In genomic region chr22:48376936-48377335, GRCh38 we compare ENCODE assay signal across 16 cellular contexts.
DNase-seq lines count a peak whose midpoint lies in the region; ATAC-seq and TF ChIP-seq lines count a peak whose summit lies in the region.
"Had no signal": no experiment of that assay in that cellular context is flagged by ENCODE, and none has a peak within 500 bp of the region (broad histone marks: within the 10 kb centered on the region; RNA-seq: fewer than 3 reads in every experiment).

No MANE protein-coding gene starts in this region.

- no peaks in the 10 kb centered on the region for H3K27me3 Mint-ChIP-seq in activated CD8-positive, alpha-beta memory T cell treated with anti-CD3 and anti-CD28 coated beads, Interleukin-2, amount 10 ng/mL, durations not matched to agents 7 days and 5 days

- no peaks in the 10 kb centered on the region for H3K36me3 ChIP-seq in sigmoid colon
- no peaks in the 10 kb centered on the region for H3K36me3 ChIP-seq in OCI-LY7 (ENCODE audit: insufficient read depth, low read length)

- H3K4me3 ChIP-seq in coronary artery (no peak overlapping the region), sigmoid colon (no peak overlapping the region), OCI-LY7 (ENCODE audit: low read depth, low read length, poor library complexity, severe bottlenecking) (no peak overlapping the region)

- no peaks in the 10 kb centered on the region for H3K36me3 Mint-ChIP-seq in activated CD8-positive, alpha-beta memory T cell treated with anti-CD3 and anti-CD28 coated beads, Interleukin-2, amount 10 ng/mL, durations not matched to agents 7 days and 5 days
- H3K36me3 Mint-ChIP-seq: CD14-positive monocyte; CD8-positive, alpha-beta T cell had no signal

- BruUV-seq in OCI-LY7 (replicated peaks; lab: Mats Ljungman, UMichigan), result no TSS peak

- no peak overlapping the region for H2AFZ ChIP-seq in OCI-LY7 (ENCODE audit: low read length)

- H3K4me1 ChIP-seq in sigmoid colon (no peaks in the 10 kb centered on the region), OCI-LY7 (ENCODE audit: insufficient read depth, low read length, poor library complexity, severe bottlenecking) (no peaks in the 10 kb centered on the region)
- H3K4me1 ChIP-seq: Caco-2 had no signal

- CTCF ChIA-PET in activated CD8-positive, alpha-beta memory T cell treated with anti-CD3 and anti-CD28 coated beads, Interleukin-2, amount 10 ng/mL, durations not matched to agents 7 days and 5 days (lab: Charles Lee), result no interaction called here
- CTCF ChIA-PET in OCI-LY7 (lab: Charles Lee; ENCODE audit: unreplicated experiment), result no interaction called here

- intact Hi-C loops in sigmoid colon (cut with DNase I) (no loop called here), OCI-LY7 (cut with micrococcal nuclease; ENCODE audit: unreplicated experiment) (no loop called here)

- no peak overlapping the region for H3K27ac Mint-ChIP-seq in activated CD8-positive, alpha-beta memory T cell treated with anti-CD3 and anti-CD28 coated beads, Interleukin-2, amount 10 ng/mL, durations not matched to agents 7 days and 5 days
- H3K27ac Mint-ChIP-seq: CD14-positive monocyte; CD8-positive, alpha-beta T cell had no signal

- H4K20me1 ChIP-seq in OCI-LY7 (ENCODE audit: insufficient read depth, low read length), result no peaks in the 10 kb centered on the region

- no peak for ATAC-seq in activated CD8-positive, alpha-beta memory T cell treated with anti-CD3 and anti-CD28 coated beads, Interleukin-2, amount 10 ng/mL, durations not matched to agents 7 days and 5 days
- ATAC-seq: CD8-positive, alpha-beta T cell; HCT116 had no signal

- H3K79me2 ChIP-seq in OCI-LY7 (ENCODE audit: insufficient read depth, low read depth, low read length), result no peaks in the 10 kb centered on the region

- no peaks in the 10 kb centered on the region for H3K4me1 Mint-ChIP-seq in activated CD8-positive, alpha-beta memory T cell treated with anti-CD3 and anti-CD28 coated beads, Interleukin-2, amount 10 ng/mL, durations not matched to agents 7 days and 5 days
- H3K4me1 Mint-ChIP-seq: CD14-positive monocyte had no signal

- peaks cover 0 to 13% (median 0%) of the 10 kb centered on the region in 3 donors for H3K27me3 ChIP-seq in sigmoid colon

- TF ChIP-seq POLR2A in sigmoid colon (IDR thresholded peaks at IDR 0.05), result no peak

- no peak for TF ChIP-seq EP300 in sigmoid colon (IDR thresholded peaks at IDR 0.05)

- no peak overlapping the region for H3K27ac ChIP-seq in coronary artery
- no peak overlapping the region for H3K27ac ChIP-seq in sigmoid colon
- no peak overlapping the region for H3K27ac ChIP-seq in OCI-LY7 (ENCODE audit: low read depth, low read length, poor library complexity, severe bottlenecking)
- H3K27ac ChIP-seq: 22Rv1, HL-60 had no signal

- H3K4me2 ChIP-seq in OCI-LY7 (ENCODE audit: low read length), result no peak overlapping the region

- H3K9me3 ChIP-seq in sigmoid colon (no peaks in the 10 kb centered on the region), OCI-LY7 (ENCODE audit: low read length) (no peaks in the 10 kb centered on the region)
- H3K9me3 ChIP-seq: Caco-2 had no signal

- WGBS in sigmoid colon, 2 donors, result 79 to 85% methylated on average over 4 of the region's 4 CpGs

- POLR2A ChIA-PET in OCI-LY7 (lab: Charles Lee), result no interaction called here

- peak; percentile 38 for DNase-seq in activated CD8-positive, alpha-beta memory T cell treated with anti-CD3 and anti-CD28 coated beads, Interleukin-2, amount 10 ng/mL, durations not matched to agents 7 days and 5 days
- no peak for DNase-seq in activated CD8-positive, alpha-beta memory T cell treated with anti-CD3 and anti-CD28 coated beads for 24 hours
- DNase-seq in coronary artery (ENCODE audit: low spot score), result peak; percentile 45
- peak; percentile 86 for DNase-seq in mesenteric fat pad (ENCODE audit: low spot score)
- peak; percentile 27 for DNase-seq in sigmoid colon
- DNase-seq in OCI-LY7 (ENCODE audit: low spot score), result no peak
- no peak for DNase-seq in COR-L47 (lab: John Stamatoyannopoulos, UW)
- no peak for DNase-seq in SKM-1 (lab: John Stamatoyannopoulos, UW; ENCODE audit: unreplicated experiment)
- DNase-seq: Caco-2, DMS53, GF-D8 had no signal

- no peak overlapping the region for H3K4me3 Mint-ChIP-seq in activated CD8-positive, alpha-beta memory T cell treated with anti-CD3 and anti-CD28 coated beads, Interleukin-2, amount 10 ng/mL, durations not matched to agents 7 days and 5 days
- H3K4me3 Mint-ChIP-seq: CD14-positive monocyte; CD8-positive, alpha-beta T cell had no signal

- H3K9me3 Mint-ChIP-seq in activated CD8-positive, alpha-beta memory T cell treated with anti-CD3 and anti-CD28 coated beads, Interleukin-2, amount 10 ng/mL, durations not matched to agents 7 days and 5 days (ENCODE audit: low read depth), result no peaks in the 10 kb centered on the region
- H3K9me3 Mint-ChIP-seq: CD8-positive, alpha-beta T cell had no signal

- H3K9me2 ChIP-seq in OCI-LY7 (ENCODE audit: insufficient read depth, low read length), result no peaks in the 10 kb centered on the region

- TF ChIP-seq CTCF in coronary artery (IDR thresholded peaks at IDR 0.05) (no peak), sigmoid colon (IDR thresholded peaks at IDR 0.05) (no peak), OCI-LY7 (conservative IDR thresholded peaks at IDR 0.05; ENCODE audit: low read length) (no peak)

Comparison
In these comparisons a context has a peak if more than half of its experiments do, and no peak if none do; other contexts are left out.
1. DNase-seq: peak in activated CD8-positive, alpha-beta memory T cell treated with anti-CD3 and anti-CD28 coated beads, Interleukin-2, amount 10 ng/mL, durations not matched to agents 7 days and 5 days (single experiment), coronary artery (single experiment), mesenteric fat pad (single experiment) and sigmoid colon (single experiment); none in activated CD8-positive, alpha-beta memory T cell treated with anti-CD3 and anti-CD28 coated beads for 24 hours (single experiment), OCI-LY7 (single experiment), COR-L47 (single experiment) and SKM-1 (single experiment).